In the genomic region with DNA sequence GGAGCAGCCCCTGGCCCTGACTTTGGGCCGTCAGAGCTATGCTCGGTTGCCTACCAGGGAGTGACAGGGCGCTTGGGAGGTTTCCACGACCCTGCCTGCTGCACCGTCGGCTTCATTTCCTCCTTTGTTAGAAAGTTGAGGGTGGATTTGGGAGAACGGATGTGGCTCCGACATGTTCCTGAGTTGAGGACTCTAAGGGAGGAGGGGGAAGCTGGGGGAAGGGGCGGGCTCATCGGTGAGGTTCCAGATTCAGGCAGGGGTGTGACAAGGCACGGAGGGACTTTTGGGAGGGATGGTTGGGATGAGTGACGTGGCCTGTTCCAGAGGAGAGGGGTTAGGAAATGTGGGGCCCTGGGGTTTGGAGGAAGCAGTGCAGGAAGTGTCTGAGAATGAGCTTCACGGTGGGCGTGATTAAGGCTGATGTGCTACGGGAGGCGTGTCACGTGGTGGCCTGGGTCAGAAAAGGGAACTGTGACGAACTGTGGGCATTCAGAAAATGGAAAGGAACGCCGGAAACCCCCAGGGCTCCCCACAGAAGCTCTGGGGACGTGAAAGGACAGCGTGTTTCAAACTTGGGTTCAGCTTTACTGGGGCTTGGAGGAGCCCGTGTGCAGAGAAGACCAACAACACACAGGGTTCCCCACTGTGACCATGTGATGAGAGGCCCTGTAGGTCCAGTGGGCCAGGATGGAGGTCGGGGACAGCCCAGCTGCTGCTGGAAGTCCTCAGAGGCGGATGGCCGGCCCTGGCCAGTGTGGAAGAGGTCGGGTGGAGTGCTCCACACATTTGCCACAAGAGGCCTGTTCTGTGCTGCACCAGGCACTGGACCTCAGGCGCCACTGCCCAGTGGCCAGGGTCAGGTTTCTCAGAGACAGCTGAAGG, we compare ENCODE assay signal across 8 cellular contexts. TPM values are rescaled to one million over a fixed set of nuclear protein-coding genes. Genes with fewer than 3 reads are reported as not detected.
A peak's percentile ranks its signal among the peaks of the same experiment; 100 is the strongest.
DNase-seq lines count a peak whose midpoint lies in the region; ATAC-seq and TF ChIP-seq lines count a peak whose summit lies in the region.

No MANE protein-coding gene starts in this region.

- in situ Hi-C loops in brain microvascular endothelial cell (cut with HindIII; ENCODE audit: low pct_ligation_motif_present, low sequenced_read_pairs): no loop called here

- no peaks in the 10 kb centered on the region for H3K27me3 ChIP-seq in brain microvascular endothelial cell (replicated peaks)
- H3K27me3 ChIP-seq in mucosa of rectum (ENCODE audit: control insufficient read depth in 2 of 2, insufficient read depth in 2 of 2, low read length in 2 of 2): peaks cover 0 to 3% of the 10 kb centered on the region in 2 donors

- ATAC-seq in GM18520 (IDR thresholded peaks at IDR 0.05; ENCODE audit: unreplicated experiment): peak; percentile 30
- peak; percentile 37 for ATAC-seq in HG03045 (IDR thresholded peaks at IDR 0.05; ENCODE audit: unreplicated experiment)

- no peak for TF ChIP-seq CTCF in brain microvascular endothelial cell (IDR thresholded peaks at IDR 0.05; ENCODE audit: low read depth, low read length, missing control alignments)

- peaks cover 2 to 11% of the 10 kb centered on the region in 2 donors for H3K4me1 ChIP-seq in mucosa of rectum (ENCODE audit: control insufficient read depth in 2 of 2, insufficient read depth in 2 of 2, low read length in 2 of 2)

- peak; percentile 60 for DNase-seq in T-helper 22 cell (ENCODE audit: low read depth)
- DNase-seq in brain microvascular endothelial cell: peak; percentile 84
- DNase-seq in stimulated activated CD8-positive, alpha-beta memory T cell treated with anti-CD3 and anti-CD28 coated beads, Interleukin-7, amount 100 ng/mL, for 48 hours (ENCODE audit: extremely low read depth in 1 of 2, low read depth in 1 of 2): peak; percentile 57 to 66
- DNase-seq in DMS53 treated with DMSO at 0.1 percent for 48 hours (lab: John Stamatoyannopoulos, UW; ENCODE audit: unreplicated experiment): no peak
- no peak for DNase-seq in cerebellum (ENCODE audit: low spot score)

- no peaks in the 10 kb centered on the region for H3K9me3 ChIP-seq in mucosa of rectum (ENCODE audit: control insufficient read depth in 2 of 2, low read length in 2 of 2)

- peak overlapping the region in 1 of 2 donors; percentile 32 for H3K9ac ChIP-seq in mucosa of rectum (ENCODE audit: low read depth in 1 of 2, low read length in 2 of 2)

- H3K36me3 ChIP-seq in brain microvascular endothelial cell (replicated peaks): no peaks in the 10 kb centered on the region
- H3K36me3 ChIP-seq in mucosa of rectum (ENCODE audit: control insufficient read depth in 2 of 2, insufficient read depth in 2 of 2, low read length in 2 of 2): no peaks in the 10 kb centered on the region

- peak overlapping the region; percentile 15 for H3K4me3 ChIP-seq in brain microvascular endothelial cell (ENCODE audit: low read depth, low read length)
- peak overlapping the region in 1 of 2 donors; percentile 58 for H3K4me3 ChIP-seq in mucosa of rectum (ENCODE audit: low read length in 2 of 2)

- H3K27ac ChIP-seq in brain microvascular endothelial cell: peak overlapping the region; percentile 86
- H3K27ac ChIP-seq in mucosa of rectum (ENCODE audit: low read depth in 2 of 2, low read length in 2 of 2): peak overlapping the region; percentile 79 to 87

RNA-seq across cellular contexts. Expression of gene PARVB, which starts 2.8 kb away (rescaled TPM):
- 5.1 TPM for total RNA-seq in cerebellum

Comparison
In these comparisons a context has a peak if more than half of its experiments do, and no peak if none do; other contexts are left out.
1. DNase-seq: peak in T-helper 22 cell (single experiment), brain microvascular endothelial cell (single experiment) and stimulated activated CD8-positive, alpha-beta memory T cell treated with anti-CD3 and anti-CD28 coated beads, Interleukin-7, amount 100 ng/mL, for 48 hours (2 of 2); none in DMS53 treated with DMSO at 0.1 percent for 48 hours (single experiment) and cerebellum (single experiment).